Comparison of ENCODE assay signal across 2 cellular contexts in the genomic region with DNA sequence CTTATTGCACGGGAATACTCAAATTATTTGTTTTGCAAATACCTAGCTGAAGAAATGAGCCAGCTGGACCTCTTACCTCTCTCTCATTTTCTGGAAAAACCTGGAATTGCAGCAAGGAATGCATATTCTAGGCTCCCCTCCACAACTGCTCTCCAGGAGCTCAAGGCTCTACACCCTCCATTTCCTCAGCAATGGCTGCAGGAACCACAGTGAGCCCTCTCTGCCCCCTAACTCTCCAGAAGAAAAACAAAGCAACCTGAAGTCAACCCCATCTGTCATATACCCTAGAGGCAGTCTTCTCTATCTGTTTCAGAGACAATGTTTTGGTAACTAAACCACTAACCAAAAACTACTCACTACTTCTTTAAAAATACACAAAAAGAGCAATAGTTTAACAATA.
A peak's percentile ranks its signal among the peaks of the same experiment; 100 is the strongest.
TF ChIP-seq lines count a peak whose summit lies in the region.

No MANE protein-coding gene starts in this region.

TF ChIP-seq in GM23338, 12 proteins besides CTCF, POLR2A, EP300 and RAD21 (continued from another document):
- TF ChIP-seq, protein P1, sequence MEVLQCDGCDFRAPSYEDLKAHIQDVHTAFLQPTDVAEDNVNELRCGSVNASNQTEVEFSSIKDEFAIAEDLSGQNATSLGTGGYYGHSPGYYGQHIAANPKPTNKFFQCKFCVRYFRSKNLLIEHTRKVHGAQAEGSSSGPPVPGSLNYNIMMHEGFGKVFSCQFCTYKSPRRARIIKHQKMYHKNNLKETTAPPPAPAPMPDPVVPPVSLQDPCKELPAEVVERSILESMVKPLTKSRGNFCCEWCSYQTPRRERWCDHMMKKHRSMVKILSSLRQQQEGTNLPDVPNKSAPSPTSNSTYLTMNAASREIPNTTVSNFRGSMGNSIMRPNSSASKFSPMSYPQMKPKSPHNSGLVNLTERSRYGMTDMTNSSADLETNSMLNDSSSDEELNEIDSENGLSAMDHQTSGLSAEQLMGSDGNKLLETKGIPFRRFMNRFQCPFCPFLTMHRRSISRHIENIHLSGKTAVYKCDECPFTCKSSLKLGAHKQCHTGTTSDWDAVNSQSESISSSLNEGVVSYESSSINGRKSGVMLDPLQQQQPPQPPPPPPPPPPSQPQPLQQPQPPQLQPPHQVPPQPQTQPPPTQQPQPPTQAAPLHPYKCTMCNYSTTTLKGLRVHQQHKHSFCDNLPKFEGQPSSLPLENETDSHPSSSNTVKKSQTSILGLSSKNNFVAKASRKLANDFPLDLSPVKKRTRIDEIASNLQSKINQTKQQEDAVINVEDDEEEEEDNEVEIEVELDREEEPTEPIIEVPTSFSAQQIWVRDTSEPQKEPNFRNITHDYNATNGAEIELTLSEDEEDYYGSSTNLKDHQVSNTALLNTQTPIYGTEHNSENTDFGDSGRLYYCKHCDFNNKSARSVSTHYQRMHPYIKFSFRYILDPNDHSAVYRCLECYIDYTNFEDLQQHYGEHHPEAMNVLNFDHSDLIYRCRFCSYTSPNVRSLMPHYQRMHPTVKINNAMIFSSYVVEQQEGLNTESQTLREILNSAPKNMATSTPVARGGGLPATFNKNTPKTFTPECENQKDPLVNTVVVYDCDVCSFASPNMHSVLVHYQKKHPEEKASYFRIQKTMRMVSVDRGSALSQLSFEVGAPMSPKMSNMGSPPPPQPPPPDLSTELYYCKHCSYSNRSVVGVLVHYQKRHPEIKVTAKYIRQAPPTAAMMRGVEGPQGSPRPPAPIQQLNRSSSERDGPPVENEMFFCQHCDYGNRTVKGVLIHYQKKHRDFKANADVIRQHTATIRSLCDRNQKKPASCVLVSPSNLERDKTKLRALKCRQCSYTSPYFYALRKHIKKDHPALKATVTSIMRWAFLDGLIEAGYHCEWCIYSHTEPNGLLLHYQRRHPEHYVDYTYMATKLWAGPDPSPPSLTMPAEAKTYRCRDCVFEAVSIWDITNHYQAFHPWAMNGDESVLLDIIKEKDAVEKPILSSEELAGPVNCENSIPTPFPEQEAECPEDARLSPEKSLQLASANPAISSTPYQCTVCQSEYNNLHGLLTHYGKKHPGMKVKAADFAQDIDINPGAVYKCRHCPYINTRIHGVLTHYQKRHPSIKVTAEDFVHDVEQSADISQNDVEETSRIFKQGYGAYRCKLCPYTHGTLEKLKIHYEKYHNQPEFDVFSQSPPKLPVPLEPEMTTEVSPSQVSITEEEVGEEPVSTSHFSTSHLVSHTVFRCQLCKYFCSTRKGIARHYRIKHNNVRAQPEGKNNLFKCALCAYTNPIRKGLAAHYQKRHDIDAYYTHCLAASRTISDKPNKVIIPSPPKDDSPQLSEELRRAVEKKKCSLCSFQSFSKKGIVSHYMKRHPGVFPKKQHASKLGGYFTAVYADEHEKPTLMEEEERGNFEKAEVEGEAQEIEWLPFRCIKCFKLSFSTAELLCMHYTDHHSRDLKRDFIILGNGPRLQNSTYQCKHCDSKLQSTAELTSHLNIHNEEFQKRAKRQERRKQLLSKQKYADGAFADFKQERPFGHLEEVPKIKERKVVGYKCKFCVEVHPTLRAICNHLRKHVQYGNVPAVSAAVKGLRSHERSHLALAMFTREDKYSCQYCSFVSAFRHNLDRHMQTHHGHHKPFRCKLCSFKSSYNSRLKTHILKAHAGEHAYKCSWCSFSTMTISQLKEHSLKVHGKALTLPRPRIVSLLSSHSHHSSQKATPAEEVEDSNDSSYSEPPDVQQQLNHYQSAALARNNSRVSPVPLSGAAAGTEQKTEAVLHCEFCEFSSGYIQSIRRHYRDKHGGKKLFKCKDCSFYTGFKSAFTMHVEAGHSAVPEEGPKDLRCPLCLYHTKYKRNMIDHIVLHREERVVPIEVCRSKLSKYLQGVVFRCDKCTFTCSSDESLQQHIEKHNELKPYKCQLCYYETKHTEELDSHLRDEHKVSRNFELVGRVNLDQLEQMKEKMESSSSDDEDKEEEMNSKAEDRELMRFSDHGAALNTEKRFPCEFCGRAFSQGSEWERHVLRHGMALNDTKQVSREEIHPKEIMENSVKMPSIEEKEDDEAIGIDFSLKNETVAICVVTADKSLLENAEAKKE (CRISPR knock-in tag; IDR thresholded peaks at IDR 0.05): 0 out of 2 replicates have a peak, but pooled peaks have one; percentile 15

TF ChIP-seq in K562, 482 proteins besides CTCF, POLR2A, EP300 and RAD21 (continued from another document):
- TF ChIP-seq, protein P2, sequence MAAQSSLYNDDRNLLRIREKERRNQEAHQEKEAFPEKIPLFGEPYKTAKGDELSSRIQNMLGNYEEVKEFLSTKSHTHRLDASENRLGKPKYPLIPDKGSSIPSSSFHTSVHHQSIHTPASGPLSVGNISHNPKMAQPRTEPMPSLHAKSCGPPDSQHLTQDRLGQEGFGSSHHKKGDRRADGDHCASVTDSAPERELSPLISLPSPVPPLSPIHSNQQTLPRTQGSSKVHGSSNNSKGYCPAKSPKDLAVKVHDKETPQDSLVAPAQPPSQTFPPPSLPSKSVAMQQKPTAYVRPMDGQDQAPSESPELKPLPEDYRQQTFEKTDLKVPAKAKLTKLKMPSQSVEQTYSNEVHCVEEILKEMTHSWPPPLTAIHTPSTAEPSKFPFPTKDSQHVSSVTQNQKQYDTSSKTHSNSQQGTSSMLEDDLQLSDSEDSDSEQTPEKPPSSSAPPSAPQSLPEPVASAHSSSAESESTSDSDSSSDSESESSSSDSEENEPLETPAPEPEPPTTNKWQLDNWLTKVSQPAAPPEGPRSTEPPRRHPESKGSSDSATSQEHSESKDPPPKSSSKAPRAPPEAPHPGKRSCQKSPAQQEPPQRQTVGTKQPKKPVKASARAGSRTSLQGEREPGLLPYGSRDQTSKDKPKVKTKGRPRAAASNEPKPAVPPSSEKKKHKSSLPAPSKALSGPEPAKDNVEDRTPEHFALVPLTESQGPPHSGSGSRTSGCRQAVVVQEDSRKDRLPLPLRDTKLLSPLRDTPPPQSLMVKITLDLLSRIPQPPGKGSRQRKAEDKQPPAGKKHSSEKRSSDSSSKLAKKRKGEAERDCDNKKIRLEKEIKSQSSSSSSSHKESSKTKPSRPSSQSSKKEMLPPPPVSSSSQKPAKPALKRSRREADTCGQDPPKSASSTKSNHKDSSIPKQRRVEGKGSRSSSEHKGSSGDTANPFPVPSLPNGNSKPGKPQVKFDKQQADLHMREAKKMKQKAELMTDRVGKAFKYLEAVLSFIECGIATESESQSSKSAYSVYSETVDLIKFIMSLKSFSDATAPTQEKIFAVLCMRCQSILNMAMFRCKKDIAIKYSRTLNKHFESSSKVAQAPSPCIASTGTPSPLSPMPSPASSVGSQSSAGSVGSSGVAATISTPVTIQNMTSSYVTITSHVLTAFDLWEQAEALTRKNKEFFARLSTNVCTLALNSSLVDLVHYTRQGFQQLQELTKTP (IDR thresholded peaks at IDR 0.05; ENCODE audit: low read depth in 1 of 2, partially characterized antibody in 2 of 2): no peak
